In the genomic region with DNA sequence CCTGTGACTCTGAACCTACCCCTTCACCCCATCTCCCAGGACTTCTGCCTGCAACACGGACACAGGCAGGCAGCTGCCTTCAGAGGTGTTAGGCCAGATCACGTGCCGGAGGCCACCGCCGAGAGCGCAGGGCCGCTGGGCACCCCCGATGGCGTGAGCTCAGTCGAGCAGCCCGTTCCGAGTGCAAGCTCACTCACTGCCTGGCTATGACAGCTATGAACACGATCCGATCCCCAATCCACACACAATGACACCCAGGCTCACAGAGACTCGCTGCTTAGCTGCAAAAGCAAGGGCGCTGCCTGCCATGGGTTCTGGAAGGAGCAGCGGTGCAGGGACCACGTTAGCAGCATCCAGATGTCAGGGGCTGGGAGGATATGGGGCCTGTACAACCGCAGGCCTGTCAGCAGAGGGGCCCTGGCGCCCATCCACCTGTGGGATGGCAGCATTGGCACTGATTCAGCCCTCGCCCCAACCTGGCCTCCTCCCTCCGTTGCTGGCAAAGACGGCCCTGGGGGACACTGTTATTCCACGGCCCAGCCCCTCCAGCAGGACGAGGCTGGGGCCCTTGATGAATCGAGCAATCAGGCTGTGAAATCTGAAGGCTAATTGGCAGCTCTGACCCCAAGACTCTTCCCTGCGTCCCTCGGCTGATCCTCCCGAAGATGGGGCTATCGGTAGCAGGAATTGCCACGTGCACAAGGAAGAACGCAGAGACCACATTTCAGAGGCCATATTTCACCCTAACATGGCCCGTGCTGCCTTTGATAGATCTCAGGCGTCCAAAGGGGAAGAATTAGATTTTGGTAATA, we compare ENCODE assay signal across 1 cellular context.
TF ChIP-seq lines count a peak whose summit lies in the region.

No MANE protein-coding gene starts in this region.

TF ChIP-seq in SK-N-SH treated with all-trans-retinoic acid at 6 μM for 48 hours, 23 proteins besides CTCF, POLR2A, EP300 and RAD21 (continued from another document):
- TF ChIP-seq, protein P1, sequence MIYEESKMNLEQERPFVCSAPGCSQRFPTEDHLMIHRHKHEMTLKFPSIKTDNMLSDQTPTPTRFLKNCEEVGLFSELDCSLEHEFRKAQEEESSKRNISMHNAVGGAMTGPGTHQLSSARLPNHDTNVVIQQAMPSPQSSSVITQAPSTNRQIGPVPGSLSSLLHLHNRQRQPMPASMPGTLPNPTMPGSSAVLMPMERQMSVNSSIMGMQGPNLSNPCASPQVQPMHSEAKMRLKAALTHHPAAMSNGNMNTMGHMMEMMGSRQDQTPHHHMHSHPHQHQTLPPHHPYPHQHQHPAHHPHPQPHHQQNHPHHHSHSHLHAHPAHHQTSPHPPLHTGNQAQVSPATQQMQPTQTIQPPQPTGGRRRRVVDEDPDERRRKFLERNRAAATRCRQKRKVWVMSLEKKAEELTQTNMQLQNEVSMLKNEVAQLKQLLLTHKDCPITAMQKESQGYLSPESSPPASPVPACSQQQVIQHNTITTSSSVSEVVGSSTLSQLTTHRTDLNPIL (CRISPR knock-in tag; IDR thresholded peaks at IDR 0.05; ENCODE audit: low read depth) = no peak
- TF ChIP-seq CSDC2 (CRISPR knock-in tag; IDR thresholded peaks at IDR 0.05) (no peak), SNAI2 (CRISPR knock-in tag; IDR thresholded peaks at IDR 0.05) (no peak)
